In genomic region chr6:18135171-18135570, GRCh38 we compare ENCODE assay signal across 8 cellular contexts. TPM values are rescaled to one million over a fixed set of nuclear protein-coding genes. Genes with fewer than 3 reads are reported as not detected.
"Had no signal": no experiment of that assay in that cellular context is flagged by ENCODE, and none has a peak within 500 bp of the region (broad histone marks: within the 10 kb centered on the region; RNA-seq: fewer than 3 reads in every experiment).

No MANE protein-coding gene starts in this region.

- DNase-seq: GM23248, GOT3, H9, HCEC 1CT, IMR-90, KG1 had no signal

- H3K4me3 ChIP-seq: GM23248, K562 had no signal

- ATAC-seq: K562 had no signal

- H3K27ac ChIP-seq: GM23248 had no signal

- H3K9me3 Mint-ChIP-seq: H9 had no signal

- H2AFZ ChIP-seq: GM23248 had no signal

- H3K27ac Mint-ChIP-seq: H9 had no signal

- H3K4me3 Mint-ChIP-seq: H9 had no signal

- H3K4me1 Mint-ChIP-seq: H9 had no signal

- H3K9ac ChIP-seq: GM23248 had no signal

- FAIRE-seq: HTR-8/SVneo, K562 had no signal

RNA-seq across cellular contexts. Expression of gene NHLRC1, which starts 12.7 kb away (rescaled TPM):
- total RNA-seq: K562 had no signal
- polyA plus RNA-seq: K562 had no signal
